ENCODE assay signal across 8 cellular contexts in the genomic region with DNA sequence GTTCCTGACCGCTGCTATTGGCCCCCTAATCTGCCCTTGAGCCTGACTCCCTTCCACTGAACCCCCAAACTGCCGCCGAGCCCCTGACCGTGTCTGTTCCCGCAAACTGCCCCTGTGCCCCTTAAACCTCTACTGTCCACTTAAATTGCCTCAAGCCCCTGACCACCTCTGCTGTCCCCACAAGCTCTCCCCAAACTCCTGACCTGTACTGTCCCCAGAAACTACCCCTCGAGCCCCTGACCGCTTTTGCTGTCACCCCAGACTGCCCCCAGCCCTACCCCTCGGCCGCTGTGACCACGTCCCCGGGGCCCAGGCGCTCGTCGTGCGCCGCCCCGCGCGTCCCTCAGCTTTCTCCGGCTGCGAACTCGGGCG. TPM values are rescaled to one million over a fixed set of nuclear protein-coding genes. Genes with fewer than 3 reads are reported as not detected.
DNase-seq lines count a peak whose midpoint lies in the region; ATAC-seq and TF ChIP-seq lines count a peak whose summit lies in the region.

No MANE protein-coding gene starts in this region.

- no peak for ATAC-seq in CD8-positive, alpha-beta T cell

- TF ChIP-seq CTCF in CD8-positive, alpha-beta T cell (IDR thresholded peaks at IDR 0.05), result no peak
- TF ChIP-seq CTCF in NB4 (IDR thresholded peaks at IDR 0.05; ENCODE audit: low read depth, low read length) (no peak), endodermal cell (conservative IDR thresholded peaks at IDR 0.05) (no peak)

- H3K36me3 ChIP-seq in CD8-positive, alpha-beta T cell (ENCODE audit: insufficient read depth, low read length), result no peaks in the 10 kb centered on the region
- H3K36me3 ChIP-seq in endodermal cell (ENCODE audit: control insufficient read depth, insufficient read depth, low read length) (no peaks in the 10 kb centered on the region), neuronal stem cell (replicated peaks in 1 of 2; ENCODE audit: control insufficient read depth in 2 of 2, insufficient read depth in 2 of 2, low read length in 2 of 2) (peaks cover 1 to 12% of the 10 kb centered on the region in 2 donors)

- no peaks in the 10 kb centered on the region for H3K27me3 ChIP-seq in CD8-positive, alpha-beta T cell (ENCODE audit: insufficient read depth, low read length)
- no peaks in the 10 kb centered on the region for H3K27me3 ChIP-seq in endodermal cell (ENCODE audit: control insufficient read depth, insufficient read depth, low read length, poor library complexity, severe bottlenecking)
- H3K27me3 ChIP-seq in neuronal stem cell (ENCODE audit: control insufficient read depth in 3 of 3, insufficient read depth in 3 of 3, low read depth in 1 of 3, low read length in 3 of 3), result no peaks in the 10 kb centered on the region

- POLR2A ChIA-PET in CD8-positive, alpha-beta T cell (lab: Charles Lee), result no interaction called here

- peaks cover 7% of the 10 kb centered on the region for H3K36me3 Mint-ChIP-seq in CD8-positive, alpha-beta T cell
- H3K36me3 Mint-ChIP-seq in endodermal cell (ENCODE audit: low read depth), result peaks cover 11% of the 10 kb centered on the region

- H3K27me3 Mint-ChIP-seq in CD8-positive, alpha-beta T cell (ENCODE audit: low read depth), result no peaks in the 10 kb centered on the region
- no peaks in the 10 kb centered on the region for H3K27me3 Mint-ChIP-seq in endodermal cell (ENCODE audit: insufficient read depth)

- no peak overlapping the region for H2BK120ac ChIP-seq in neuronal stem cell (ENCODE audit: low read depth, low read length)

- peak overlapping the region; percentile 91 for H3K23ac ChIP-seq in neuronal stem cell (ENCODE audit: low read depth, low read length, poor library complexity)

- peaks cover 10% of the 10 kb centered on the region for H3K79me1 ChIP-seq in neuronal stem cell (ENCODE audit: low read depth, low read length)

- peak overlapping the region; percentile 96 for H3K4me3 Mint-ChIP-seq in CD8-positive, alpha-beta T cell
- H3K4me3 Mint-ChIP-seq in endodermal cell, result peak overlapping the region; percentile 73

- peak overlapping the region; percentile 84 for H3K4me3 ChIP-seq in CD8-positive, alpha-beta T cell (ENCODE audit: low read depth, low read length)
- H3K4me3 ChIP-seq in NB4 (ENCODE audit: low read depth, low read length) (peak overlapping the region; percentile 75), endodermal cell (ENCODE audit: low read length) (peak overlapping the region; percentile 81), neuronal stem cell (ENCODE audit: low read length in 2 of 2) (peak overlapping the region; percentile 90 to 92)

- no peak overlapping the region for H4K8ac ChIP-seq in neuronal stem cell (ENCODE audit: low read depth, low read length)

- intact Hi-C loops in CD8-positive, alpha-beta T cell (cut with DNase I, micrococcal nuclease), result loop anchor here in 1 of 2 experiments (10.0 kb wide), 1 partner anchor 160 kb away; a partner anchor contains a TSS

- no peak overlapping the region for H3K4ac ChIP-seq in neuronal stem cell (ENCODE audit: low read length)

- peak overlapping the region; percentile 89 for H2AK5ac ChIP-seq in neuronal stem cell (ENCODE audit: low read depth, low read length)

- H2BK15ac ChIP-seq in neuronal stem cell (ENCODE audit: low read length), result no peak overlapping the region

- no peak for TF ChIP-seq POLR2A in NB4 (IDR thresholded peaks at IDR 0.05; ENCODE audit: extremely low read depth, insufficient read length)

- H4K91ac ChIP-seq in neuronal stem cell (ENCODE audit: low read depth, low read length, poor library complexity), result no peak overlapping the region

- peaks cover 16% of the 10 kb centered on the region for H3K4me1 ChIP-seq in CD8-positive, alpha-beta T cell (ENCODE audit: insufficient read depth, low read length)
- H3K4me1 ChIP-seq in endodermal cell (ENCODE audit: control insufficient read depth, insufficient read depth, low read length) (no peaks in the 10 kb centered on the region), neuronal stem cell (ENCODE audit: control insufficient read depth in 2 of 2, insufficient read depth in 1 of 2, low read depth in 1 of 2, low read length in 2 of 2) (peaks cover 5 to 6% of the 10 kb centered on the region in 2 donors)

- peak overlapping the region; percentile 91 for H3K4me2 ChIP-seq in neuronal stem cell (ENCODE audit: insufficient read depth, low read length, poor library complexity, severe bottlenecking)

- H3K18ac ChIP-seq in neuronal stem cell (ENCODE audit: low read length), result peak overlapping the region; percentile 92

- peak overlapping the region; percentile 77 for H3K9ac ChIP-seq in endodermal cell (ENCODE audit: extremely low read depth, low read length, poor library complexity, severe bottlenecking)
- peak overlapping the region; percentile 90 for H3K9ac ChIP-seq in neuronal stem cell (ENCODE audit: low read depth, low read length, poor library complexity)

- H2AFZ ChIP-seq in neuronal stem cell (ENCODE audit: low read length), result peak overlapping the region; percentile 100

- H3K9me3 Mint-ChIP-seq in CD8-positive, alpha-beta T cell, result no peaks in the 10 kb centered on the region
- H3K9me3 Mint-ChIP-seq in endodermal cell, result peaks cover 10% of the 10 kb centered on the region

- H3K4me1 Mint-ChIP-seq in CD8-positive, alpha-beta T cell (ENCODE audit: low read depth), result peaks cover 27% of the 10 kb centered on the region
- H3K4me1 Mint-ChIP-seq in endodermal cell, result peaks cover 6% of the 10 kb centered on the region

- no peak for DNase-seq in CD8-positive, alpha-beta T cell
- DNase-seq in NB4 (ENCODE audit: low read depth), result no peak
- no peak for DNase-seq in endodermal cell
- DNase-seq in neuronal stem cell (ENCODE audit: low spot score), result no peak
- no peak for DNase-seq in DMS79 treated with DMSO at 0.1 percent for 48 hours (lab: John Stamatoyannopoulos, UW)
- DNase-seq in T1000 (lab: John Stamatoyannopoulos, UW), result no peak
- DNase-seq in NCI-H1436 (lab: John Stamatoyannopoulos, UW), result no peak
- no peak for DNase-seq in ecto neural progenitor cell (ENCODE audit: low spot score)

- 4 to 8% methylated on average over 17 to 23 of the region's 23 CpGs for WGBS in endodermal cell (ENCODE audit: insufficient coverage in 1 of 2, insufficient read length in 1 of 2), 2 experiments
- WGBS in neuronal stem cell (ENCODE audit: extremely low coverage in 2 of 2, insufficient read length in 2 of 2, insufficient replicate concordance in 1 of 2), 2 donors, result no CpG with 5 or more reads among the region's 23 CpGs

- no peak overlapping the region for H2BK12ac ChIP-seq in neuronal stem cell (ENCODE audit: low read length)

- peak overlapping the region; percentile 38 for H3K14ac ChIP-seq in neuronal stem cell (ENCODE audit: low read length)

- H2BK5ac ChIP-seq in neuronal stem cell (ENCODE audit: low read length), result peak overlapping the region; percentile 62

- peak overlapping the region; percentile 82 for H3K27ac ChIP-seq in CD8-positive, alpha-beta T cell (ENCODE audit: low read depth, low read length)
- H3K27ac ChIP-seq in endodermal cell (ENCODE audit: low read depth, low read length) (no peak overlapping the region), neuronal stem cell (replicated peaks; ENCODE audit: low read length) (no peak overlapping the region)

- H3K27ac Mint-ChIP-seq in CD8-positive, alpha-beta T cell, result peak overlapping the region; percentile 97
- H3K27ac Mint-ChIP-seq in endodermal cell, result no peak overlapping the region

- no peaks in the 10 kb centered on the region for H3K9me3 ChIP-seq in CD8-positive, alpha-beta T cell (ENCODE audit: low read length)
- no peaks in the 10 kb centered on the region for H3K9me3 ChIP-seq in endodermal cell (ENCODE audit: control insufficient read depth, low read length)
- H3K9me3 ChIP-seq in neuronal stem cell (replicated peaks in 1 of 2; ENCODE audit: control insufficient read depth in 2 of 2, insufficient read depth in 1 of 2, low read depth in 1 of 2, low read length in 2 of 2), result peaks cover under 1 to 3% of the 10 kb centered on the region in 2 donors

- CTCF ChIA-PET in CD8-positive, alpha-beta T cell (lab: Charles Lee), result interaction anchor here (0.8 to 1.7 kb wide), 2 partner anchors 10 to 57 kb away, joined by 4 read pairs; no protein-coding TSS in a partner anchor

RNA-seq across cellular contexts. Expression of a gene that starts 0.4 kb away (rescaled TPM):
- 1 to 10 TPM; 1.4 to 2.0 TPM for total RNA-seq in CD8-positive, alpha-beta T cell
- total RNA-seq in endodermal cell, result 1 to 10 TPM; 4.6 to 7.1 TPM
- 8.7 TPM for polyA plus RNA-seq in endodermal cell (2013, experiment 1 of 2)
- polyA plus RNA-seq in endodermal cell (2013, experiment 2 of 2), result 9.9 TPM
- 3.4 TPM for polyA plus RNA-seq in neuronal stem cell (2013, experiment 1 of 2)
- 3.5 TPM for polyA plus RNA-seq in neuronal stem cell (2013, experiment 2 of 2)

RNA-seq across cellular contexts. Expression of a gene that starts 33.0 kb away (rescaled TPM):
- total RNA-seq in CD8-positive, alpha-beta T cell, result not detected
- 10 to 100 TPM; 13.7 to 17.3 TPM for total RNA-seq in endodermal cell
- polyA plus RNA-seq in endodermal cell (2013, experiment 1 of 2), result 1.2 TPM
- polyA plus RNA-seq in endodermal cell (2013, experiment 2 of 2), result 1.3 TPM
- polyA plus RNA-seq in neuronal stem cell (2013, experiment 1 of 2), result 0.88 TPM
- polyA plus RNA-seq in neuronal stem cell (2013, experiment 2 of 2), result 0.75 TPM

RNA-seq across cellular contexts. Expression of a gene that starts 43.7 kb away (rescaled TPM):
- total RNA-seq in CD8-positive, alpha-beta T cell, result 1 to 10 TPM in 1 of 2 experiments, under 1 TPM in 1; 0.72 to 1.5 TPM
- total RNA-seq in endodermal cell, result 1 to 10 TPM; 4.3 to 5.0 TPM
- 4.1 TPM for polyA plus RNA-seq in endodermal cell (2013, experiment 1 of 2)
- 4.2 TPM for polyA plus RNA-seq in endodermal cell (2013, experiment 2 of 2)
- polyA plus RNA-seq in neuronal stem cell (2013, experiment 1 of 2), result 2.5 TPM
- 2.5 TPM for polyA plus RNA-seq in neuronal stem cell (2013, experiment 2 of 2)

Comparison
In these comparisons a context has a peak if more than half of its experiments do, and no peak if none do; other contexts are left out.
1. RNA of a gene that starts 33.0 kb away (total RNA-seq): 13.7 to 17.3 TPM in endodermal cell; not detected in CD8-positive, alpha-beta T cell; every median in the first group is over 10 times any median in the second.
2. Peak in every context shown above with its lines, with median percentiles within 50 percentile points of each other: H3K4me3 ChIP-seq.